Comparison of ENCODE assay signal across 11 cellular contexts in the genomic region with DNA sequence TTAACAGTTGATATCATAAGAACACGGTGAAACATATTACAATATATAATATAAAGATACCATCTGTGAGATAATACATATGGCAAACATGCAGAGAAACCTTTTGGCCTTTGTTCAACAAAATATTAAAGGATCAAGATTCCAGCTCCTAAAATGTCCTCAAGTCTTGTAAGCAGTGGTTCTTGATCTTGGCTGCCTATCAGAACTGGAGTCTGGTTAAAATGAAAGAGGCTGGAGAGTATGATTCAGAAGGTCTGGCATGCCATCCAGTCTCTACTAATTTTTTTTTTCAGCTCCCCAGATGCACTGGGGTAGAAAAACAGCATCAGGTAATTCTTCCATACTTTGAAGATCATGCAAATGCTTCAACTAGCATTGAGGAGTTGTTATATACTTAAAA.
DNase-seq lines count a peak whose midpoint lies in the region; ATAC-seq, FAIRE-seq and TF ChIP-seq lines count a peak whose summit lies in the region.
"Had no signal": no experiment of that assay in that cellular context is flagged by ENCODE, and none has a peak within 500 bp of the region (broad histone marks: within the 10 kb centered on the region; RNA-seq: fewer than 3 reads in every experiment).

No MANE protein-coding gene starts in this region.

- no peak for TF ChIP-seq EP300 in HepG2 (IDR thresholded peaks at IDR 0.05; ENCODE audit: low read depth in 2 of 2, low read length in 2 of 2)
- TF ChIP-seq EP300 in HepG2 (CRISPR knock-in tag; IDR thresholded peaks at IDR 0.05; ENCODE audit: borderline replicate concordance) = no peak

- intact Hi-C loops in HepG2 (cut with micrococcal nuclease; ENCODE audit: unreplicated experiment) = no loop called here

- WGBS in HepG2 (ENCODE audit: low lambda C conversion rate) = 3% methylated on average over 1 of the region's 1 CpG

- no peak for TF ChIP-seq RAD21 in HepG2 (CRISPR knock-in tag; IDR thresholded peaks at IDR 0.05)

- H3K9me3 ChIP-seq in HepG2 (ENCODE audit: low read length) = no peaks in the 10 kb centered on the region

- peak; percentile 66 for DNase-seq in AG08396 (ENCODE audit: low spot score)
- peak; percentile 90 for DNase-seq in LNCaP clone FGC (ENCODE audit: low read depth)
- DNase-seq in dedifferentiated amniotic fluid mesenchymal stem cell (ENCODE audit: extremely low spot score) = peak; percentile 79
- DNase-seq in omental fat pad (ENCODE audit: low spot score) = no peak
- DNase-seq in HepG2 (ENCODE audit: low spot score) = no peak
- no peak for DNase-seq in GDM1 (lab: John Stamatoyannopoulos, UW)
- no peak for DNase-seq in COLO668 (lab: John Stamatoyannopoulos, UW; ENCODE audit: unreplicated experiment)
- DNase-seq: cerebellar nuclear complex, KG1, NCI-H510A treated with DMSO at 0.1 percent for 48 hours had no signal

- TF ChIP-seq CTCF in LNCaP clone FGC (IDR thresholded peaks at IDR 0.05; ENCODE audit: control insufficient read depth, extremely low read depth, insufficient read depth) (no peak), omental fat pad (IDR thresholded peaks at IDR 0.05) (no peak), HepG2 (CRISPR knock-in tag; IDR thresholded peaks at IDR 0.05) (no peak)

- H3K36me3 ChIP-seq in HepG2 (replicated peaks in 1 of 2; ENCODE audit: control insufficient read depth in 1 of 2, insufficient read depth in 2 of 2, low read length in 2 of 2) = no peaks in the 10 kb centered on the region

- ATAC-seq in omental fat pad (ENCODE audit: low FRiP score) (peak; percentile 39), HepG2 (no peak), GM18868 (IDR thresholded peaks at IDR 0.05; ENCODE audit: unreplicated experiment) (no peak)

- no TSS peak for BruUV-seq in HepG2 (replicated peaks; lab: Mats Ljungman, UMichigan)

- H3K79me2 ChIP-seq in HepG2 (ENCODE audit: insufficient read depth, low read length) = no peaks in the 10 kb centered on the region

- no peak overlapping the region for H3K4me2 ChIP-seq in HepG2 (ENCODE audit: low read depth, low read length)

- no peaks in the 10 kb centered on the region for H3K27me3 ChIP-seq in HepG2 (ENCODE audit: control insufficient read depth in 1 of 2, insufficient read depth in 2 of 2, low read length in 2 of 2)

- no peak for FAIRE-seq in HepG2 (lab: Jason Lieb, UNC)

- H3K4me3 ChIP-seq in LNCaP clone FGC (ENCODE audit: low read depth, low read length) (no peak overlapping the region), HepG2 (replicated peaks in 1 of 3; ENCODE audit: insufficient read depth in 1 of 3, low read depth in 2 of 3, low read length in 3 of 3) (no peak overlapping the region)

- no peak overlapping the region for H2AFZ ChIP-seq in HepG2 (ENCODE audit: low read length)

- CTCF ChIA-PET in HepG2 (lab: Yijun Ruan, JAX; ENCODE audit: low intra/inter-chr PET ratio, low total read pairs) = no interaction called here

- H3K9ac ChIP-seq in HepG2 (ENCODE audit: insufficient read depth, low read depth, low read length) = no peak overlapping the region

- in situ Hi-C loops in HepG2 (cut with HindIII; ENCODE audit: extremely low pct_ligation_motif_present, low pct_unique_long_range_greater_than_20kb) = no loop called here

- H3K27ac ChIP-seq in HepG2 (ENCODE audit: extremely low read length, insufficient read depth, low read length) = no peak overlapping the region

- H4K20me1 ChIP-seq in HepG2 (ENCODE audit: insufficient read depth, low read length) = no peaks in the 10 kb centered on the region

- H3K4me1 ChIP-seq in HepG2 (ENCODE audit: insufficient read depth, low read length) = no peaks in the 10 kb centered on the region

- TF ChIP-seq POLR2A in HepG2 (IDR thresholded peaks at IDR 0.05; ENCODE audit: insufficient read depth in 1 of 2, low read depth in 2 of 2, low read length in 2 of 2) = no peak

- POLR2A ChIA-PET in HepG2 (lab: Yijun Ruan, JAX) = no interaction called here

TF ChIP-seq in HepG2, 621 proteins besides CTCF, POLR2A, EP300 and RAD21:
- TF ChIP-seq ZNF501 (CRISPR knock-in tag; IDR thresholded peaks at IDR 0.05) = no peak

Comparison
In these comparisons a context has a peak if more than half of its experiments do, and no peak if none do; other contexts are left out.
1. DNase-seq: peak in AG08396 (single experiment), LNCaP clone FGC (single experiment) and dedifferentiated amniotic fluid mesenchymal stem cell (single experiment); none in omental fat pad (single experiment), HepG2 (single experiment), GDM1 (single experiment) and COLO668 (single experiment).